In the genomic region with DNA sequence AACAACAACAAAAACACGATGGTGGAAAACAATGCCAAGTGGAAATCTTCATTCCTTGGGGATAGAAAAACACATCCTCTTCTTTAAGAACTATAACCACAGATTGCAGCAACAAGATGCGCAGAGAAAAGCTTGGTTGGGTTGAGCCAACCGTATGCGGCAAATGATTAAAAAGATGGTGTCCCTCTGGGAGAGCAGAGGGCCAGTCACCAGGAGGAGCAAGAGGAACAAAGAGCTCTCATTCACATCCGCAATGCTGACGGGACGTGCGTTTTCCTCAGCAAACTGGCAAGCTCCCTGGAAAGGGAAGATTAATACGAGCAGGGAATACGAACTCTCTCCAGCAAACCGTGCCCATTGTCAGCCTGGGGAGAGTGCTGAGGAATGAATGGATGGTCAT, we compare ENCODE assay signal across 21 cellular contexts.
DNase-seq lines count a peak whose midpoint lies in the region; ATAC-seq, FAIRE-seq and TF ChIP-seq lines count a peak whose summit lies in the region.
"Had no signal": no experiment of that assay in that cellular context is flagged by ENCODE, and none has a peak within 500 bp of the region (broad histone marks: within the 10 kb centered on the region; RNA-seq: fewer than 3 reads in every experiment).

No MANE protein-coding gene starts in this region.

- H3K79me2 ChIP-seq in HepG2 (ENCODE audit: insufficient read depth, low read length) (no peaks in the 10 kb centered on the region), H1 (ENCODE audit: control insufficient read depth in 1 of 2, insufficient read depth in 2 of 2, low read length in 2 of 2) (no peaks in the 10 kb centered on the region)

- H3K36me3 ChIP-seq in HepG2 (replicated peaks in 1 of 2; ENCODE audit: control insufficient read depth in 1 of 2, insufficient read depth in 2 of 2, low read length in 2 of 2) = no peaks in the 10 kb centered on the region
- H3K36me3 ChIP-seq in right lobe of liver = no peaks in the 10 kb centered on the region
- no peaks in the 10 kb centered on the region for H3K36me3 ChIP-seq in H1 (ENCODE audit: control insufficient read depth in 2 of 4, insufficient read depth in 4 of 4, low read length in 3 of 4)
- H3K36me3 ChIP-seq in tibial nerve = no peaks in the 10 kb centered on the region
- H3K36me3 ChIP-seq in effector memory CD4-positive, alpha-beta T cell (ENCODE audit: control insufficient read depth, insufficient read depth, low read length) = no peaks in the 10 kb centered on the region
- H3K36me3 ChIP-seq: ascending aorta, Peyer's patch, tibial artery had no signal

- intact Hi-C loops in HepG2 (cut with micrococcal nuclease; ENCODE audit: unreplicated experiment) (no loop called here), right lobe of liver (cut with DNase I) (no loop called here)

- TF ChIP-seq EP300 in HepG2 (IDR thresholded peaks at IDR 0.05; ENCODE audit: low read depth in 2 of 2, low read length in 2 of 2) (no peak), HepG2 (CRISPR knock-in tag; IDR thresholded peaks at IDR 0.05; ENCODE audit: borderline replicate concordance) (no peak), H1 (IDR thresholded peaks at IDR 0.05; ENCODE audit: borderline replicate concordance in 1 of 2, low read depth in 2 of 2, low read length in 2 of 2) (no peak), tibial nerve (IDR thresholded peaks at IDR 0.05) (peak in 1 of 2 donors; percentile 35)

- H3K4me1 ChIP-seq in HepG2 (ENCODE audit: insufficient read depth, low read length) (no peaks in the 10 kb centered on the region), right lobe of liver (no peaks in the 10 kb centered on the region), H1 (replicated peaks in 1 of 4; ENCODE audit: control insufficient read depth in 3 of 4, insufficient read depth in 4 of 4, low read length in 3 of 4) (peaks cover 0 to 3% (median 1%) of the 10 kb centered on the region in 4 experiments; a peak in 3 of 7 replicates), tibial nerve (peaks cover 0 to 10% (median 0%) of the 10 kb centered on the region in 4 donors)
- no peaks in the 10 kb centered on the region for H3K4me1 ChIP-seq in effector memory CD4-positive, alpha-beta T cell (ENCODE audit: control insufficient read depth, insufficient read depth, low read length, poor library complexity, severe bottlenecking)
- H3K4me1 ChIP-seq: ascending aorta, Peyer's patch, tibial artery had no signal

- no peak overlapping the region for H4K91ac ChIP-seq in H1 (replicated peaks; ENCODE audit: insufficient read length, low read length)

- H2AK5ac ChIP-seq in H1 (ENCODE audit: low read depth, low read length) = no peak overlapping the region

- no peak overlapping the region for H3K4ac ChIP-seq in H1 (replicated peaks; ENCODE audit: insufficient read length, low read depth, low read length)

- no peaks in the 10 kb centered on the region for H3K79me1 ChIP-seq in H1 (ENCODE audit: low read depth, low read length)

- CTCF ChIA-PET in HepG2 (lab: Yijun Ruan, JAX; ENCODE audit: low intra/inter-chr PET ratio, low total read pairs) (no interaction called here), H1 (lab: Charles Lee; ENCODE audit: partially characterized antibody) (interaction anchor here (0.7 to 2.1 kb wide), 6 partner anchors 9 to 168 kb away, joined by 3 to 11 read pairs (median 4); no protein-coding TSS in a partner anchor)

- TF ChIP-seq POLR2A in HepG2 (IDR thresholded peaks at IDR 0.05; ENCODE audit: insufficient read depth in 1 of 2, low read depth in 2 of 2, low read length in 2 of 2) (no peak), right lobe of liver (IDR thresholded peaks at IDR 0.05) (no peak), H1 (IDR thresholded peaks at IDR 0.05; ENCODE audit: control extremely low read depth in 1 of 2, low read depth in 2 of 2, low read length in 2 of 2) (no peak), tibial nerve (IDR thresholded peaks at IDR 0.05) (no peak)

- no peak overlapping the region for H4K8ac ChIP-seq in H1 (ENCODE audit: extremely low read depth, insufficient read depth, low read length)

- no peak overlapping the region for H3K14ac ChIP-seq in H1 (ENCODE audit: insufficient read length)

- H2BK5ac ChIP-seq in H1 (ENCODE audit: low read depth, low read length) = no peak overlapping the region

- H3K9me3 ChIP-seq in HepG2 (ENCODE audit: low read length) (no peaks in the 10 kb centered on the region), right lobe of liver (no peaks in the 10 kb centered on the region), H1 (ENCODE audit: insufficient read depth in 2 of 2, low read depth in 1 of 2, low read length in 1 of 2) (no peaks in the 10 kb centered on the region), tibial nerve (no peaks in the 10 kb centered on the region)
- no peaks in the 10 kb centered on the region for H3K9me3 ChIP-seq in effector memory CD4-positive, alpha-beta T cell (ENCODE audit: control insufficient read depth, low read length)
- H3K9me3 ChIP-seq: ascending aorta, Peyer's patch, tibial artery had no signal

- H3K56ac ChIP-seq in H1 (replicated peaks; ENCODE audit: insufficient read length, low read depth, low read length) = no peak overlapping the region

- ATAC-seq in HepG2 (peak; percentile 51; the same call in 1 of the 3 replicates), right lobe of liver (no peak), HG03571 (IDR thresholded peaks at IDR 0.05; ENCODE audit: unreplicated experiment) (no peak)

- H3K4me2 ChIP-seq in HepG2 (ENCODE audit: low read depth, low read length) (no peak overlapping the region), H1 (ENCODE audit: insufficient read depth in 1 of 2, low read depth in 2 of 2, low read length in 2 of 2) (no peak overlapping the region)

- no peaks in the 10 kb centered on the region for H3K23me2 ChIP-seq in H1 (ENCODE audit: low read depth, low read length)

- H4K5ac ChIP-seq in H1 (ENCODE audit: insufficient read length, low read depth, low read length) = no peak overlapping the region

- H2BK12ac ChIP-seq in H1 (ENCODE audit: low read depth, low read length) = no peak overlapping the region

- H4K20me1 ChIP-seq in HepG2 (ENCODE audit: insufficient read depth, low read length) (no peaks in the 10 kb centered on the region), H1 (replicated peaks in 1 of 2; ENCODE audit: control insufficient read depth in 1 of 2, insufficient read depth in 2 of 2, low read length in 2 of 2) (no peaks in the 10 kb centered on the region)

- H3K27ac ChIP-seq in HepG2 (ENCODE audit: extremely low read length, insufficient read depth, low read length) = no peak overlapping the region
- H3K27ac ChIP-seq in right lobe of liver = no peak overlapping the region
- no peak overlapping the region for H3K27ac ChIP-seq in H1 (ENCODE audit: low read depth, low read length)
- H3K27ac ChIP-seq in tibial nerve = no peak overlapping the region
- no peak overlapping the region for H3K27ac ChIP-seq in effector memory CD4-positive, alpha-beta T cell (ENCODE audit: insufficient read depth, low read length, poor library complexity, severe bottlenecking)
- H3K27ac ChIP-seq: ascending aorta, Peyer's patch, tibial artery had no signal

- no peak for TF ChIP-seq RAD21 in HepG2 (CRISPR knock-in tag; IDR thresholded peaks at IDR 0.05)
- no peak; a peak in 1 of 4 replicates for TF ChIP-seq RAD21 in H1 (IDR thresholded peaks at IDR 0.05 in 1 of 2, conservative IDR thresholded peaks at IDR 0.05 in 1 of 2; ENCODE audit: low read depth in 2 of 2, low read length in 2 of 2)

- in situ Hi-C loops in HepG2 (cut with HindIII; ENCODE audit: extremely low pct_ligation_motif_present, low pct_unique_long_range_greater_than_20kb) = no loop called here

- no peak overlapping the region for H2BK120ac ChIP-seq in H1 (replicated peaks; ENCODE audit: low read depth, low read length)

- 22% methylated on average over 11 of the region's 11 CpGs for WGBS in HepG2 (ENCODE audit: low lambda C conversion rate)
- 63% methylated on average over 5 of the region's 11 CpGs for WGBS in right lobe of liver (ENCODE audit: insufficient coverage, low coverage, low lambda C conversion rate, missing lambda C conversion rate)
- 79% methylated on average over 11 of the region's 11 CpGs; no CpG with 5 or more reads in 1 of the 2 experiments for WGBS in H1 (ENCODE audit: extremely low coverage in 1 of 2, insufficient coverage in 1 of 2, insufficient read length in 1 of 2, insufficient replicate concordance in 2 of 2, low coverage in 1 of 2, low lambda C conversion rate in 2 of 2, missing lambda C conversion rate in 1 of 2), 2 experiments
- 18 to 28% methylated on average over 11 of the region's 11 CpGs for WGBS in tibial nerve, 2 donors

- no peak overlapping the region for H3K18ac ChIP-seq in H1 (ENCODE audit: extremely low read depth, low read length)

- H2AFZ ChIP-seq in HepG2 (ENCODE audit: low read length) (no peak overlapping the region), H1 (ENCODE audit: low read length) (peak overlapping the region; percentile 95)

- H3K4me3 ChIP-seq in HepG2 (replicated peaks in 1 of 3; ENCODE audit: insufficient read depth in 1 of 3, low read depth in 2 of 3, low read length in 3 of 3) (no peak overlapping the region), right lobe of liver (no peak overlapping the region), H1 (ENCODE audit: extremely low read depth in 1 of 4, insufficient read depth in 2 of 4, low read depth in 3 of 4, low read length in 4 of 4) (no peak overlapping the region), tibial nerve (no peak overlapping the region)
- H3K4me3 ChIP-seq in effector memory CD4-positive, alpha-beta T cell (ENCODE audit: insufficient read depth, low read depth, low read length, poor library complexity, severe bottlenecking) = no peak overlapping the region
- H3K4me3 ChIP-seq: ascending aorta, Peyer's patch, tibial artery had no signal

- TF ChIP-seq CTCF in HepG2 (CRISPR knock-in tag; IDR thresholded peaks at IDR 0.05) (0 out of 2 replicates have a peak, but pooled peaks have one; percentile 7), right lobe of liver (IDR thresholded peaks at IDR 0.05) (no peak), H1 (IDR thresholded peaks at IDR 0.05; ENCODE audit: control extremely low read depth in 1 of 3, insufficient read depth in 1 of 3, low read depth in 1 of 3, low read length in 3 of 3) (no peak), tibial nerve (IDR thresholded peaks at IDR 0.05) (no peak), D721Med (IDR thresholded peaks at IDR 0.05; ENCODE audit: insufficient read depth, missing control alignments) (no peak)

- peaks cover 2 to 8% of the 10 kb centered on the region in 2 experiments; a peak in 2 of 5 replicates for H3K27me3 ChIP-seq in HepG2 (ENCODE audit: control insufficient read depth in 1 of 2, insufficient read depth in 2 of 2, low read length in 2 of 2)
- H3K27me3 ChIP-seq in right lobe of liver = no peaks in the 10 kb centered on the region
- H3K27me3 ChIP-seq in H1 (replicated peaks in 1 of 4; ENCODE audit: control insufficient read depth in 3 of 4, extremely low read depth in 1 of 4, insufficient read depth in 3 of 4, low read length in 3 of 4) = no peaks in the 10 kb centered on the region
- no peaks in the 10 kb centered on the region for H3K27me3 ChIP-seq in tibial nerve
- H3K27me3 ChIP-seq in effector memory CD4-positive, alpha-beta T cell (replicated peaks; ENCODE audit: control insufficient read depth, insufficient read depth, low read length, poor library complexity, severe bottlenecking) = no peaks in the 10 kb centered on the region
- H3K27me3 ChIP-seq: ascending aorta, Peyer's patch, tibial artery had no signal

- H2BK15ac ChIP-seq in H1 (ENCODE audit: low read length) = no peak overlapping the region

- FAIRE-seq in HepG2 (lab: Jason Lieb, UNC) = no peak
- no peak for FAIRE-seq in H1 (lab: Jason Lieb, UNC)
- no peak for FAIRE-seq in D721Med (lab: Jason Lieb, UNC)
- FAIRE-seq: endometrium, GM18507, HTR-8/SVneo had no signal

- BruUV-seq in HepG2 (replicated peaks; lab: Mats Ljungman, UMichigan) = no TSS peak

- DNase-seq in HepG2 (ENCODE audit: low spot score) = no peak
- no peak for DNase-seq in right lobe of liver
- no peak for DNase-seq in H1 (ENCODE audit: low read depth in 1 of 2, low spot score in 2 of 2)
- DNase-seq in myocyte (ENCODE audit: low read depth) = peak; percentile 49
- peak; percentile 20 to 35 for DNase-seq in tibial nerve (ENCODE audit: low spot score in 2 of 2)
- DNase-seq in effector memory CD4-positive, alpha-beta T cell = no peak
- DNase-seq in D721Med (ENCODE audit: insufficient read length, low spot score) = no peak
- DNase-seq: activated B cell treated with CpG ODN at 0.5 μM for 24 hours; activated gamma-delta T cell; kidney glomerular epithelial cell; NCI-H1930; stimulated activated CD4-positive, alpha-beta T cell treated with anti-CD3 and anti-CD28 coated beads, Interleukin-1b, Interleukin-23, amount 100 ng/mL, for 48 hours; stimulated activated CD8-positive, alpha-beta memory T cell treated with anti-CD3 and anti-CD28 coated beads, Interleukin-4, amount 100 ng/mL, for 48 hours; T-helper 1 cell had no signal

- H3K9ac ChIP-seq in HepG2 (ENCODE audit: insufficient read depth, low read depth, low read length) (no peak overlapping the region), H1 (replicated peaks in 1 of 4; ENCODE audit: extremely low read depth in 1 of 4, low read depth in 3 of 4, low read length in 3 of 4) (peak overlapping the region in 1 of 4 experiments; percentile 11; a peak in 1 of 7 replicates)

- H2BK20ac ChIP-seq in H1 (ENCODE audit: low read length) = no peak overlapping the region

- no peak overlapping the region for H3K23ac ChIP-seq in H1 (ENCODE audit: insufficient read length)

- POLR2A ChIA-PET in HepG2 (lab: Yijun Ruan, JAX) = no interaction called here
- POLR2A ChIA-PET in H1 (lab: Charles Lee; ENCODE audit: partially characterized antibody) = interaction anchor here (0.5 to 1.3 kb wide), 2 partner anchors 16 to 204 kb away, joined by 3 to 4 read pairs; no protein-coding TSS in a partner anchor

Comparison
In these comparisons a context has a peak if more than half of its experiments do, and no peak if none do; other contexts are left out.
1. DNase-seq: peak in myocyte (single experiment) and tibial nerve (2 of 2); none in HepG2 (single experiment), right lobe of liver (0 of 3), H1 (0 of 2), effector memory CD4-positive, alpha-beta T cell (0 of 3) and D721Med (single experiment).